In the genomic region with DNA sequence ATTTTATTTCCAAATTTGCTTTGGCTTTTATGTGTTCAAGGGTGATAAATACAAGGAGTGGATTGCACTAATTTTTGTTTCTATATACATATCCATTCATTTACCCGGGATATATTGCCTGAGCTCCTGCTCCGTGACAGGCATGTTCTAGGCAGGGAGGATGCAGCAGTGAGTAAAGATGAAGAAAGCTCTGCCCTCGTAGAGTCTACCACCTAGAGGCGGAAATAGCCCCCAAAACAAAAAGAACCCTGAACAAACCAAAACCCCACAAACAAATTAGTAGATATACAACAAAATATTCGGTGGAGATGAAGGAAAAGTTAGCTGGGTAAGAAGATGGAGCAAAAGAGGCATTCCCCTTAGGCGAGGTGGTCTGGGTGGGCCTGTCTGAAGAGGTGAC, we compare ENCODE assay signal across 25 cellular contexts.
DNase-seq lines count a peak whose midpoint lies in the region; ATAC-seq and TF ChIP-seq lines count a peak whose summit lies in the region.
"Had no signal": no experiment of that assay in that cellular context is flagged by ENCODE, and none has a peak within 500 bp of the region (broad histone marks: within the 10 kb centered on the region; RNA-seq: fewer than 3 reads in every experiment).

No MANE protein-coding gene starts in this region.

- ATAC-seq in Right ventricle myocardium superior (ENCODE audit: poor library complexity) (no peak), HG02798 (IDR thresholded peaks at IDR 0.05; ENCODE audit: poor library complexity, unreplicated experiment) (no peak)
- no peak for ATAC-seq in activated naive CD4-positive, alpha-beta T cell treated with anti-CD3 and anti-CD28 coated beads, Interleukin-2, amount 50 U/mL, for 72 hours
- ATAC-seq: CD8-positive, alpha-beta T cell; GM12878; GM23338 had no signal

- no peaks in the 10 kb centered on the region for H3K4me1 ChIP-seq in cardiac muscle cell (ENCODE audit: low read depth)
- H3K4me1 ChIP-seq in spleen = peaks cover 0 to 8% (median 0%) of the 10 kb centered on the region in 6 donors

- H3K4me3 ChIP-seq in cardiac muscle cell (no peak overlapping the region), SK-N-MC (no peak overlapping the region), spleen (no peak overlapping the region)
- H3K4me3 ChIP-seq: GM12878, GM23338, MG63, SJSA1 had no signal

- TF ChIP-seq CTCF in cardiac muscle cell (IDR thresholded peaks at IDR 0.05; ENCODE audit: low read depth, low read length) (peak; percentile 72), spleen (IDR thresholded peaks at IDR 0.05 in 8 of 11, conservative IDR thresholded peaks at IDR 0.05 in 3 of 11) (no peak)

- peaks cover 70% of the 10 kb centered on the region for H3K27me3 ChIP-seq in cardiac muscle cell
- peaks cover 0 to 24% (median 0%) of the 10 kb centered on the region in 7 donors for H3K27me3 ChIP-seq in spleen (replicated peaks in 1 of 7)
- H3K27me3 ChIP-seq: MG63, SJSA1 had no signal

- intact Hi-C loops in Right ventricle myocardium superior (cut with DNase I) = no loop called here
- intact Hi-C loops in spleen (cut with DNase I; ENCODE audit: low total_unique reads) = no loop called here

- WGBS in spleen, 5 donors = 83 to 91% (median 86%) methylated on average over 6 of the region's 6 CpGs

- TF ChIP-seq POLR2A in spleen (IDR thresholded peaks at IDR 0.05) = no peak

- H3K27ac ChIP-seq in cardiac muscle cell (no peak overlapping the region), SK-N-MC (peak overlapping the region; percentile 9; the same call in 1 of the 2 replicates), spleen (no peak overlapping the region)
- H3K27ac ChIP-seq: SJSA1 had no signal

- H3K36me3 ChIP-seq in cardiac muscle cell (no peaks in the 10 kb centered on the region), SK-N-MC (ENCODE audit: insufficient read depth, low read length) (no peaks in the 10 kb centered on the region), spleen (no peaks in the 10 kb centered on the region)
- H3K36me3 ChIP-seq: MG63, SJSA1 had no signal

- DNase-seq in cardiac muscle cell (ENCODE audit: low read depth in 1 of 2, low spot score in 1 of 2) (peak in 1 of 2 donors; percentile 54), Right ventricle myocardium superior (no peak), SK-N-MC (ENCODE audit: low read depth, low spot score) (no peak), mesenteric fat pad (ENCODE audit: low spot score) (peak; percentile 18), spleen (peak; percentile 19), NCI-H1092 (lab: John Stamatoyannopoulos, UW) (no peak)
- DNase-seq in activated naive CD4-positive, alpha-beta T cell treated with anti-CD3 and anti-CD28 coated beads, Interleukin-2, amount 50 U/mL, for 72 hours (ENCODE audit: low spot score in 2 of 2) = no peak
- DNase-seq: C1 segment of cervical spinal cord; CD8-positive, alpha-beta T cell; DMS79; EL; GDM1; H9; HFFc6; KBM-7; MG63; NCI-H1417 treated with DMSO at 0.1 percent for 48 hours; NCI-H1694 treated with DMSO at 0.1 percent for 48 hours; NCI-H2227 treated with DMSO at 0.1 percent for 48 hours; NCI-H526 treated with DMSO at 0.1 percent for 48 hours had no signal

- H3K27ac Mint-ChIP-seq in activated naive CD4-positive, alpha-beta T cell treated with anti-CD3 and anti-CD28 coated beads, Interleukin-2, amount 50 U/mL, for 72 hours = peak overlapping the region in 1 of 2 donors; percentile 81
- H3K27ac Mint-ChIP-seq: CD8-positive, alpha-beta T cell; GM23338; H9; HFFc6 had no signal

- H3K9me3 ChIP-seq in cardiac muscle cell (ENCODE audit: low read depth) = no peaks in the 10 kb centered on the region
- no peaks in the 10 kb centered on the region for H3K9me3 ChIP-seq in SK-N-MC (ENCODE audit: low read depth, low read length)
- no peaks in the 10 kb centered on the region for H3K9me3 ChIP-seq in spleen
- H3K9me3 ChIP-seq: Caco-2, MG63, SJSA1 had no signal

- H3K9me3 Mint-ChIP-seq in activated naive CD4-positive, alpha-beta T cell treated with anti-CD3 and anti-CD28 coated beads, Interleukin-2, amount 50 U/mL, for 72 hours = no peaks in the 10 kb centered on the region
- H3K9me3 Mint-ChIP-seq: CD8-positive, alpha-beta T cell; GM23338; H9; HFFc6 had no signal

- no peak overlapping the region for H3K9ac ChIP-seq in SK-N-MC (ENCODE audit: insufficient read length)

- no peaks in the 10 kb centered on the region for H3K36me3 Mint-ChIP-seq in activated naive CD4-positive, alpha-beta T cell treated with anti-CD3 and anti-CD28 coated beads, Interleukin-2, amount 50 U/mL, for 72 hours
- H3K36me3 Mint-ChIP-seq: CD8-positive, alpha-beta T cell had no signal

Comparison
In these comparisons a context has a peak if more than half of its experiments do, and no peak if none do; other contexts are left out.
1. DNase-seq: peak in mesenteric fat pad (single experiment) and spleen (single experiment); none in Right ventricle myocardium superior (single experiment), SK-N-MC (single experiment), activated naive CD4-positive, alpha-beta T cell treated with anti-CD3 and anti-CD28 coated beads, Interleukin-2, amount 50 U/mL, for 72 hours (0 of 2) and NCI-H1092 (single experiment).